28 cellular contexts compared by ENCODE assay signal in the genomic region with DNA sequence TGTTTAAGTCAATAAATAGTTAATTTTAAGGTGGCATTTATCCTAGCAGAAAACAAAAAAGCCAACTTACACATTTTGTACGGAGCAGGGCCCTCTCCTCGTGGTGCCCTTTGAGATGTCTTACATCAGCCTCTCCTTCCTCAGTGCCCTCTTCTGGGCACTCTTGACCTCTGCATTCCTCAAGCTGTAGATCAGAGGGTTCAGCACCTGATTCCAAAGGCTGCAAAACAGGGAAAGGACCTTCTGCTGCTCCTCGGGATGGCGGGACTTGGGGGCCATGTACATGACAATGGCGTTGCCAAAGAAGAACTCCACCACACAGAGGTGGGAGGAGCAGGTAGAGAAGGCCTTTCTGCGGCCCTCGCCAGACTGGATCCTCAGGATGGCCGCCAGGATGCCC. TPM values are rescaled to one million over a fixed set of nuclear protein-coding genes. Genes with fewer than 3 reads are reported as not detected.
DNase-seq lines count a peak whose midpoint lies in the region; ATAC-seq, FAIRE-seq and TF ChIP-seq lines count a peak whose summit lies in the region.
"Had no signal": no experiment of that assay in that cellular context is flagged by ENCODE, and none has a peak within 500 bp of the region (broad histone marks: within the 10 kb centered on the region; RNA-seq: fewer than 3 reads in every experiment).

No MANE protein-coding gene starts in this region.

- H3K4me1 Mint-ChIP-seq in astrocyte (ENCODE audit: low read depth, unreplicated experiment) = no peaks in the 10 kb centered on the region
- H3K4me1 Mint-ChIP-seq: CD8-positive, alpha-beta memory T cell had no signal

- H3K27ac ChIP-seq in C4-2B (no peak overlapping the region), astrocyte (ENCODE audit: low read depth, low read length) (no peak overlapping the region), left lung (no peak overlapping the region), SK-N-SH (ENCODE audit: low read depth in 2 of 2, low read length in 1 of 2) (no peak overlapping the region), sigmoid colon (no peak overlapping the region)
- H3K27ac ChIP-seq: GM23248, SJCRH30 had no signal

- no peaks in the 10 kb centered on the region for H3K27me3 Mint-ChIP-seq in astrocyte (ENCODE audit: low read depth, unreplicated experiment)

- H3K36me3 ChIP-seq in astrocyte (ENCODE audit: insufficient read depth, low read length) = no peaks in the 10 kb centered on the region
- no peaks in the 10 kb centered on the region for H3K36me3 ChIP-seq in left lung
- H3K36me3 ChIP-seq in SK-N-SH (replicated peaks in 1 of 2; ENCODE audit: control insufficient read depth in 1 of 2, insufficient read depth in 2 of 2, low read length in 1 of 2) = no peaks in the 10 kb centered on the region
- no peaks in the 10 kb centered on the region for H3K36me3 ChIP-seq in sigmoid colon
- H3K36me3 ChIP-seq: SJCRH30 had no signal

- H3K4me3 Mint-ChIP-seq in astrocyte (ENCODE audit: unreplicated experiment) = no peak overlapping the region
- H3K4me3 Mint-ChIP-seq: CD8-positive, alpha-beta memory T cell had no signal

- DNase-seq in M059J (ENCODE audit: low read depth) = peak; percentile 3
- DNase-seq in astrocyte (ENCODE audit: low read depth) = no peak
- DNase-seq in left lung = peak in 1 of 2 donors; percentile 24
- DNase-seq in SK-N-SH = no peak
- no peak for DNase-seq in GM03348 (ENCODE audit: low spot score)
- DNase-seq in AG20443 (ENCODE audit: low spot score) = no peak
- no peak for DNase-seq in sigmoid colon
- DNase-seq: C1 segment of cervical spinal cord; CD8-positive, alpha-beta memory T cell; DMS 273 treated with DMSO at 0.1 percent for 48 hours; DMS79; EL; GM23248; IMR-90; NCI-H1092 treated with DMSO at 0.1 percent for 48 hours; NCI-H1436; NCI-H187; NCI-H2081 treated with DMSO at 0.1 percent for 48 hours; NCI-H2171; NCI-H345; NCI-H524; NCI-H748 treated with DMSO at 0.1 percent for 48 hours; PC-3; SJCRH30 had no signal

- H2AFZ ChIP-seq in astrocyte (ENCODE audit: low read depth, low read length) (no peak overlapping the region), SK-N-SH (ENCODE audit: low read depth) (no peak overlapping the region)
- H2AFZ ChIP-seq: GM23248 had no signal

- TF ChIP-seq RAD21 in SK-N-SH (IDR thresholded peaks at IDR 0.05; ENCODE audit: low read length) = no peak

- CTCF ChIA-PET in SK-N-SH (lab: Yijun Ruan, JAX) = no interaction called here

- no peaks in the 10 kb centered on the region for H3K36me3 Mint-ChIP-seq in astrocyte (ENCODE audit: low read depth, unreplicated experiment)
- H3K36me3 Mint-ChIP-seq: CD8-positive, alpha-beta memory T cell had no signal

- POLR2A ChIA-PET in SK-N-SH (lab: Yijun Ruan, JAX) = no interaction called here

- H3K9me3 Mint-ChIP-seq in astrocyte (ENCODE audit: unreplicated experiment) = peaks cover 4% of the 10 kb centered on the region

- no peak for TF ChIP-seq POLR2A in sigmoid colon (IDR thresholded peaks at IDR 0.05)

- ATAC-seq in left lung = peak; percentile 41
- ATAC-seq: PC-3, Right ventricle myocardium inferior had no signal

- no peaks in the 10 kb centered on the region for H3K79me2 ChIP-seq in astrocyte (ENCODE audit: insufficient read depth, low read length)
- H3K79me2 ChIP-seq in SK-N-SH (ENCODE audit: insufficient read depth) = no peaks in the 10 kb centered on the region

- H3K9ac ChIP-seq in astrocyte (ENCODE audit: low read length) (no peak overlapping the region), SK-N-SH (no peak overlapping the region)
- H3K9ac ChIP-seq: GM23248 had no signal

- WGBS in SK-N-SH (ENCODE audit: low lambda C conversion rate) = 1% methylated on average over 8 of the region's 8 CpGs
- 76 to 86% methylated on average over 8 of the region's 8 CpGs for WGBS in sigmoid colon, 2 donors

- TF ChIP-seq CTCF in C4-2B (conservative IDR thresholded peaks at IDR 0.05) (peak; percentile 8; the same call in 1 of the 2 replicates), astrocyte (IDR thresholded peaks at IDR 0.05; ENCODE audit: insufficient read depth, low read depth, low read length) (no peak), left lung (IDR thresholded peaks at IDR 0.05) (no peak), SK-N-SH (IDR thresholded peaks at IDR 0.05) (no peak), sigmoid colon (IDR thresholded peaks at IDR 0.05) (no peak)

- H3K4me1 ChIP-seq in astrocyte (ENCODE audit: insufficient read depth, low read length) (no peaks in the 10 kb centered on the region), left lung (no peaks in the 10 kb centered on the region), SK-N-SH (ENCODE audit: control insufficient read depth in 1 of 2, insufficient read depth in 2 of 2, low read depth in 1 of 2, low read length in 1 of 2) (no peaks in the 10 kb centered on the region; a peak in 1 of 4 replicates), sigmoid colon (no peaks in the 10 kb centered on the region)
- H3K4me1 ChIP-seq: SJCRH30 had no signal

- H4K20me1 ChIP-seq in astrocyte (ENCODE audit: insufficient read depth, low read length) = no peaks in the 10 kb centered on the region
- no peaks in the 10 kb centered on the region for H4K20me1 ChIP-seq in SK-N-SH (ENCODE audit: insufficient read depth)

- H3K9me3 ChIP-seq in astrocyte (ENCODE audit: insufficient read depth, low read depth, low read length) = no peaks in the 10 kb centered on the region
- H3K9me3 ChIP-seq in left lung = no peaks in the 10 kb centered on the region
- H3K9me3 ChIP-seq in SK-N-SH = no peaks in the 10 kb centered on the region
- no peaks in the 10 kb centered on the region for H3K9me3 ChIP-seq in sigmoid colon
- H3K9me3 ChIP-seq: SJCRH30 had no signal

- no peaks in the 10 kb centered on the region for H3F3A ChIP-seq in SK-N-SH (replicated peaks; ENCODE audit: insufficient read depth)

- H3K4me2 ChIP-seq in astrocyte (ENCODE audit: low read length) (no peak overlapping the region), SK-N-SH (no peak overlapping the region)

- FAIRE-seq in astrocyte (lab: Jason Lieb, UNC) = no peak
- FAIRE-seq: GM18507 had no signal

- intact Hi-C loops in left lung (cut with DNase I) = no loop called here
- intact Hi-C loops in sigmoid colon (cut with DNase I) = no loop called here

- H3K27ac Mint-ChIP-seq in astrocyte (ENCODE audit: unreplicated experiment) = peak overlapping the region; percentile 27
- H3K27ac Mint-ChIP-seq: CD8-positive, alpha-beta memory T cell had no signal

- H3K27me3 ChIP-seq in astrocyte (ENCODE audit: insufficient read depth, low read length) (no peaks in the 10 kb centered on the region), left lung (no peaks in the 10 kb centered on the region), SK-N-SH (ENCODE audit: insufficient read depth) (no peaks in the 10 kb centered on the region), sigmoid colon (no peaks in the 10 kb centered on the region)
- H3K27me3 ChIP-seq: SJCRH30 had no signal

- no peaks in the 10 kb centered on the region for H3K9me2 ChIP-seq in SK-N-SH

- H3K4me3 ChIP-seq in astrocyte (ENCODE audit: insufficient read depth, low read depth, low read length) (no peak overlapping the region), left lung (no peak overlapping the region), SK-N-SH (ENCODE audit: low read depth in 2 of 2, low read length in 1 of 2) (no peak overlapping the region; a peak in 1 of 4 replicates), sigmoid colon (no peak overlapping the region)
- H3K4me3 ChIP-seq: GM23248, SJCRH30 had no signal

- TF ChIP-seq EP300 in SK-N-SH (IDR thresholded peaks at IDR 0.05; ENCODE audit: borderline replicate concordance in 1 of 2, low read depth in 1 of 2, low read length in 1 of 2) (no peak), sigmoid colon (IDR thresholded peaks at IDR 0.05) (no peak)

TF ChIP-seq in SK-N-SH, 30 proteins besides CTCF, POLR2A, EP300 and RAD21 (continues in another document):
- TF ChIP-seq FOXJ3 (CRISPR knock-in tag; IDR thresholded peaks at IDR 0.05) (no peak), RCOR1 (IDR thresholded peaks at IDR 0.05; ENCODE audit: low read length) (no peak)
- TF ChIP-seq, protein P1, sequence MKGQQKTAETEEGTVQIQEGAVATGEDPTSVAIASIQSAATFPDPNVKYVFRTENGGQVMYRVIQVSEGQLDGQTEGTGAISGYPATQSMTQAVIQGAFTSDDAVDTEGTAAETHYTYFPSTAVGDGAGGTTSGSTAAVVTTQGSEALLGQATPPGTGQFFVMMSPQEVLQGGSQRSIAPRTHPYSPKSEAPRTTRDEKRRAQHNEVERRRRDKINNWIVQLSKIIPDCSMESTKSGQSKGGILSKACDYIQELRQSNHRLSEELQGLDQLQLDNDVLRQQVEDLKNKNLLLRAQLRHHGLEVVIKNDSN (IDR thresholded peaks at IDR 0.05; ENCODE audit: borderline replicate concordance, low read depth) = no peak

RNA-seq across cellular contexts. Expression of a gene that starts 4.6 kb away (rescaled TPM):
- total RNA-seq in M059J (2014; rRNA removed; shearing (Covaris generic)) = not detected in 2 replicates
- total RNA-seq in astrocyte (not detected in 2 replicates), left lung (not detected), sigmoid colon (not detected)
- polyA plus RNA-seq in SK-N-SH (2012; rRNA removed) (not detected in 2 replicates), sigmoid colon (not detected)
- polyA plus RNA-seq in SK-N-SH (2012; cell fraction: cytosol; rRNA removed) = not detected in 2 replicates
- polyA plus RNA-seq in SK-N-SH (2012; cell fraction: nucleus; rRNA removed) = not detected in 2 replicates
- total RNA-seq: CD8-positive, alpha-beta memory T cell; GM23248; IMR-90; PC-3; Right ventricle myocardium inferior; RPMI7951; SJCRH30 had no signal
- polyA plus RNA-seq: CD8-positive, alpha-beta memory T cell; GM23248; IMR-90 had no signal

RNA-seq across cellular contexts. Expression of a gene that starts 9.0 kb away (rescaled TPM):
- total RNA-seq in M059J (2014; rRNA removed; shearing (Covaris generic)) = not detected in 2 replicates
- total RNA-seq in astrocyte = not detected in 2 replicates
- not detected for total RNA-seq in left lung
- not detected in 2 replicates for polyA plus RNA-seq in SK-N-SH (2012; rRNA removed)
- polyA plus RNA-seq in SK-N-SH (2012; cell fraction: cytosol; rRNA removed) = not detected in 2 replicates
- not detected in 2 replicates for polyA plus RNA-seq in SK-N-SH (2012; cell fraction: nucleus; rRNA removed)
- total RNA-seq in sigmoid colon = not detected
- not detected for polyA plus RNA-seq in sigmoid colon
- total RNA-seq: CD8-positive, alpha-beta memory T cell; GM23248; IMR-90; PC-3; Right ventricle myocardium inferior; RPMI7951; SJCRH30 had no signal
- polyA plus RNA-seq: CD8-positive, alpha-beta memory T cell; GM23248; IMR-90 had no signal

RNA-seq across cellular contexts. Expression of a gene that starts 32.3 kb away (rescaled TPM):
- total RNA-seq in M059J (2014; rRNA removed; shearing (Covaris generic)) = not detected in 2 replicates
- not detected in 2 replicates for total RNA-seq in astrocyte
- total RNA-seq in left lung = not detected
- not detected in 2 replicates for polyA plus RNA-seq in SK-N-SH (2012; rRNA removed)
- polyA plus RNA-seq in SK-N-SH (2012; cell fraction: cytosol; rRNA removed) = not detected in 2 replicates
- polyA plus RNA-seq in SK-N-SH (2012; cell fraction: nucleus; rRNA removed) = not detected in 2 replicates
- not detected for total RNA-seq in sigmoid colon
- not detected for polyA plus RNA-seq in sigmoid colon
- total RNA-seq: CD8-positive, alpha-beta memory T cell; GM23248; IMR-90; PC-3; Right ventricle myocardium inferior; RPMI7951; SJCRH30 had no signal
- polyA plus RNA-seq: CD8-positive, alpha-beta memory T cell; GM23248; IMR-90 had no signal

RNA-seq across cellular contexts. Expression of a gene that starts 48.7 kb away (rescaled TPM):
- total RNA-seq in M059J (2014; rRNA removed; shearing (Covaris generic)) = not detected in 2 replicates
- total RNA-seq in astrocyte (not detected in 2 replicates), left lung (not detected), sigmoid colon (not detected)
- polyA plus RNA-seq in SK-N-SH (2012; rRNA removed) (not detected in 2 replicates), sigmoid colon (not detected)
- polyA plus RNA-seq in SK-N-SH (2012; cell fraction: cytosol; rRNA removed) = not detected in 2 replicates
- not detected in 2 replicates for polyA plus RNA-seq in SK-N-SH (2012; cell fraction: nucleus; rRNA removed)
- total RNA-seq: CD8-positive, alpha-beta memory T cell; GM23248; IMR-90; PC-3; Right ventricle myocardium inferior; RPMI7951; SJCRH30 had no signal
- polyA plus RNA-seq: CD8-positive, alpha-beta memory T cell; GM23248; IMR-90 had no signal
